Comparison of ENCODE assay signal across 30 cellular contexts in genomic region chr4:138826754-138827153, GRCh38.
"Had no signal": no experiment of that assay in that cellular context is flagged by ENCODE, and none has a peak within 500 bp of the region (broad histone marks: within the 10 kb centered on the region; RNA-seq: fewer than 3 reads in every experiment).

No MANE protein-coding gene starts in this region.

- H3K4me1 Mint-ChIP-seq: immature natural killer cell; naive thymus-derived CD4-positive, alpha-beta T cell; stimulated activated naive B cell treated with anti-CD40 and anti-IgM and Interleukin-4, amounts not matched to agents 10 μg/mL and 1 μg/mL and 100 μg/mL, for 72 hours had no signal

- ATAC-seq: left colon; left lung; mucosa of descending colon; naive thymus-derived CD4-positive, alpha-beta T cell; right cardiac atrium; sciatic nerve; stimulated activated naive B cell treated with anti-CD40 and anti-IgM and Interleukin-4, amounts not matched to agents 10 μg/mL and 1 μg/mL and 100 μg/mL, for 72 hours; stimulated activated naive CD8-positive, alpha-beta T cell treated with anti-CD3 and anti-CD28 coated beads, Interleukin-15, Interleukin-2, amounts not matched to agents 100 U/mL and 50 U/mL, for 24 hours; upper lobe of right lung had no signal

- H3K36me3 Mint-ChIP-seq: immature natural killer cell; naive thymus-derived CD4-positive, alpha-beta T cell; natural killer cell treated with Interleukin-12 subunit alpha and Interleukin-12 subunit beta and Interleukin-15 and Interleukin-18, amount 100 ng/mL, for 72 hours; neural progenitor cell; stimulated activated naive B cell treated with anti-CD40 and anti-IgM and Interleukin-4, amounts not matched to agents 10 μg/mL and 1 μg/mL and 100 μg/mL, for 72 hours had no signal

- H3K27ac ChIP-seq: left lung, neural progenitor cell, neutrophil, prostate gland, skin epidermis, suprapubic skin, thoracic aorta, tibial artery, upper lobe of right lung had no signal

- H3K36me3 ChIP-seq: left lung, neural progenitor cell, neutrophil, prostate gland, suprapubic skin, thoracic aorta, tibial artery, upper lobe of right lung had no signal

- H3K4me3 ChIP-seq: left lung, lung, mucosa of descending colon, neural progenitor cell, prostate gland, skin epidermis, suprapubic skin, thoracic aorta, tibial artery, upper lobe of right lung had no signal

- H3K27me3 ChIP-seq: left lung, neural progenitor cell, suprapubic skin, tibial artery, upper lobe of right lung had no signal

- H3K4me3 Mint-ChIP-seq: immature natural killer cell; naive thymus-derived CD4-positive, alpha-beta T cell; natural killer cell treated with Interleukin-12 subunit alpha and Interleukin-12 subunit beta and Interleukin-15 and Interleukin-18, amount 100 ng/mL, for 72 hours; neural progenitor cell; stimulated activated naive B cell treated with anti-CD40 and anti-IgM and Interleukin-4, amounts not matched to agents 10 μg/mL and 1 μg/mL and 100 μg/mL, for 72 hours had no signal

- DNase-seq: hippocampal formation; immature natural killer cell; kidney; left colon; left lung; mesendoderm; midbrain; mucosa of descending colon; naive thymus-derived CD4-positive, alpha-beta T cell; occipital lobe; retina; right cardiac atrium; stimulated activated CD4-positive, alpha-beta T cell treated with anti-CD3 and anti-CD28 coated beads, Interleukin-12 subunit alpha, Interleukin-12 subunit beta, amount 100 ng/mL, for 4 hours; stimulated activated CD4-positive, alpha-beta T cell treated with anti-CD3 and anti-CD28 coated beads, Interleukin-15, amount 100 ng/mL, for 24 hours; stimulated activated CD4-positive, alpha-beta T cell treated with anti-CD3 and anti-CD28 coated beads, Interleukin-2, amount 100 ng/mL, for 24 hours; stimulated activated CD4-positive, alpha-beta T cell treated with anti-CD3 and anti-CD28 coated beads, Interleukin-4, amount 100 ng/mL, for 1 hour; stimulated activated naive B cell treated with anti-CD40 and anti-IgM and Interleukin-4, amounts not matched to agents 10 μg/mL and 1 μg/mL and 100 μg/mL, for 72 hours; stimulated activated naive CD8-positive, alpha-beta T cell treated with anti-CD3 and anti-CD28 coated beads, Interleukin-15, Interleukin-2, amounts not matched to agents 100 U/mL and 50 U/mL, for 24 hours; tibial artery; trophoblast cell; upper lobe of right lung had no signal

- H3K9me3 Mint-ChIP-seq: immature natural killer cell; naive thymus-derived CD4-positive, alpha-beta T cell; natural killer cell treated with Interleukin-12 subunit alpha and Interleukin-12 subunit beta and Interleukin-15 and Interleukin-18, amount 100 ng/mL, for 72 hours; neural progenitor cell; stimulated activated naive B cell treated with anti-CD40 and anti-IgM and Interleukin-4, amounts not matched to agents 10 μg/mL and 1 μg/mL and 100 μg/mL, for 72 hours had no signal

- H3K4me1 ChIP-seq: left lung, neural progenitor cell, suprapubic skin, upper lobe of right lung had no signal

- H3K27ac Mint-ChIP-seq: immature natural killer cell; naive thymus-derived CD4-positive, alpha-beta T cell; natural killer cell treated with Interleukin-12 subunit alpha and Interleukin-12 subunit beta and Interleukin-15 and Interleukin-18, amount 100 ng/mL, for 72 hours; neural progenitor cell; stimulated activated naive B cell treated with anti-CD40 and anti-IgM and Interleukin-4, amounts not matched to agents 10 μg/mL and 1 μg/mL and 100 μg/mL, for 72 hours had no signal

- H3K27me3 Mint-ChIP-seq: natural killer cell treated with Interleukin-12 subunit alpha and Interleukin-12 subunit beta and Interleukin-15 and Interleukin-18, amount 100 ng/mL, for 72 hours; stimulated activated naive B cell treated with anti-CD40 and anti-IgM and Interleukin-4, amounts not matched to agents 10 μg/mL and 1 μg/mL and 100 μg/mL, for 72 hours had no signal

- H3K9me3 ChIP-seq: left lung, mucosa of descending colon, neutrophil, prostate gland, suprapubic skin, thoracic aorta, tibial artery, upper lobe of right lung had no signal
